19 cellular contexts compared by ENCODE assay signal in the genomic region with DNA sequence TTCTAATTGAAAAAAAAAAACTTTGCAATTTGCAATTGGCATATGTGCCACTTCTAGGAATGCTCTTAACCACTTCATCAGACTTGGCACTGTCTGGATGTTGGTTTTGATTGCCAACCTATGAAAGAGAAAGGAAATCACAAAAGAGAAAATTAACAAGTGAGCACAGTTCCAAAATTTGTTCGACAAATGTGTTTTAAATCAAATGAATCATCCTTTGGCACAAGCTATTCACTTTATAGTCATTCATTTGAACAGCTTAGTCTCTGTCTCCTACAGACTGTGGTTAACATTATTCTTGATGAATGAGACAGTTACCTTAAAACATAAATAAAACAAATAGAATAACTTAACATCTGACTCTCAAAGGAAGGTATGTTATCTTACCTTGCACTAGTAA.
DNase-seq lines count a peak whose midpoint lies in the region; ATAC-seq and TF ChIP-seq lines count a peak whose summit lies in the region.
"Had no signal": no experiment of that assay in that cellular context is flagged by ENCODE, and none has a peak within 500 bp of the region (broad histone marks: within the 10 kb centered on the region; RNA-seq: fewer than 3 reads in every experiment).

No MANE protein-coding gene starts in this region.

- no peaks in the 10 kb centered on the region for H3K36me3 ChIP-seq in PC-3 (ENCODE audit: low read depth, low read length)
- H3K36me3 ChIP-seq in suprapubic skin = no peaks in the 10 kb centered on the region
- H3K36me3 ChIP-seq in mucosa of descending colon (ENCODE audit: low read depth) = no peaks in the 10 kb centered on the region
- H3K36me3 ChIP-seq: lower lobe of right lung, neutrophil, spleen had no signal

- no peak overlapping the region for H3K4me2 ChIP-seq in PC-3 (ENCODE audit: low read length)
- H3K4me2 ChIP-seq: BLaER1 treated with 17β-estradiol and CSF1 and Interleukin-3, amounts not matched to agents 10 nM and 100 nM had no signal

- H3K27ac ChIP-seq in PC-3 (ENCODE audit: low read length) = no peak overlapping the region
- H3K27ac ChIP-seq in suprapubic skin = no peak overlapping the region
- H3K27ac ChIP-seq: 22Rv1; BLaER1 treated with 17β-estradiol and CSF1 and Interleukin-3, amounts not matched to agents 10 nM and 100 nM; lower lobe of right lung; neutrophil; spleen had no signal

- no peaks in the 10 kb centered on the region for H3F3A ChIP-seq in PC-3 (ENCODE audit: low read length, unreplicated experiment)

- H3K79me2 ChIP-seq in PC-3 (ENCODE audit: low read length) = no peaks in the 10 kb centered on the region

- peak; percentile 42 for DNase-seq in NCI-H1105 treated with DMSO at 0.1 percent for 48 hours (lab: John Stamatoyannopoulos, UW)
- no peak for DNase-seq in NCI-H1105 (lab: John Stamatoyannopoulos, UW)
- peak; percentile 57 for DNase-seq in PC-3
- peak; percentile 23 for DNase-seq in epidermal melanocyte (ENCODE audit: insufficient read length, low spot score)
- DNase-seq in sciatic nerve (ENCODE audit: low spot score) = no peak
- no peak for DNase-seq in suprapubic skin (ENCODE audit: low spot score in 2 of 2)
- DNase-seq in mucosa of descending colon = no peak
- DNase-seq: activated naive CD4-positive, alpha-beta T cell treated with anti-CD3 and anti-CD28 coated beads, Interleukin-2, amount 10 ng/mL, durations not matched to agents 7 days and 5 days; activated T-cell treated with anti-CD3 and anti-CD28 coated beads, Interleukin-2, amount 50 U/mL, for 48 hours; aorta; Calu3; lower lobe of right lung; NCI-H1694 treated with DMSO at 0.1 percent for 48 hours; RPMI8226; spleen had no signal

- no peaks in the 10 kb centered on the region for H3K9me2 ChIP-seq in PC-3 (replicated peaks; ENCODE audit: low read length)

- no peak overlapping the region for H3K9ac ChIP-seq in PC-3 (ENCODE audit: low read length)
- H3K9ac ChIP-seq: BLaER1 treated with 17β-estradiol and CSF1 and Interleukin-3, amounts not matched to agents 10 nM and 100 nM had no signal

- POLR2A ChIA-PET in PC-3 (lab: Charles Lee; ENCODE audit: unreplicated experiment) = no interaction called here

- no peak overlapping the region for H3K4me3 ChIP-seq in PC-3 (ENCODE audit: low read length)
- H3K4me3 ChIP-seq in suprapubic skin = no peak overlapping the region
- H3K4me3 ChIP-seq in mucosa of descending colon = no peak overlapping the region
- H3K4me3 ChIP-seq: BLaER1 treated with 17β-estradiol and CSF1 and Interleukin-3, amounts not matched to agents 10 nM and 100 nM; lower lobe of right lung; spleen had no signal

- no peak overlapping the region for H2AFZ ChIP-seq in PC-3 (ENCODE audit: low read length)

- no peaks in the 10 kb centered on the region for H3K27me3 ChIP-seq in PC-3 (ENCODE audit: low read length)
- no peaks in the 10 kb centered on the region for H3K27me3 ChIP-seq in suprapubic skin
- H3K27me3 ChIP-seq: BLaER1 treated with 17β-estradiol and CSF1 and Interleukin-3, amounts not matched to agents 10 nM and 100 nM; neutrophil; spleen had no signal

- intact Hi-C loops in PC-3 (cut with micrococcal nuclease) = no loop called here
- intact Hi-C loops in sciatic nerve (cut with DNase I) = loop anchor here (10.0 kb wide), 1 partner anchor 48 kb away; no protein-coding TSS in a partner anchor
- intact Hi-C loops in mucosa of descending colon (cut with DNase I, micrococcal nuclease) = no loop called here

- WGBS in suprapubic skin = 28% methylated on average over 1 of the region's 1 CpG

- no TSS peak for BruUV-seq in PC-3 (replicated peaks; lab: Mats Ljungman, UMichigan)

- no peaks in the 10 kb centered on the region for H4K20me1 ChIP-seq in PC-3 (ENCODE audit: low read length)
- H4K20me1 ChIP-seq: BLaER1 treated with 17β-estradiol and CSF1 and Interleukin-3, amounts not matched to agents 10 nM and 100 nM had no signal

- ATAC-seq in PC-3 (peak; percentile 62), sciatic nerve (peak; percentile 59), mucosa of descending colon (no peak), HG02852 (IDR thresholded peaks at IDR 0.05; ENCODE audit: unreplicated experiment) (no peak)
- ATAC-seq: lower lobe of right lung had no signal

- TF ChIP-seq CTCF in PC-3 (conservative IDR thresholded peaks at IDR 0.05; ENCODE audit: low read depth, low read length) = no peak
- TF ChIP-seq CTCF in suprapubic skin (IDR thresholded peaks at IDR 0.05) = no peak
- TF ChIP-seq CTCF in mucosa of descending colon (IDR thresholded peaks at IDR 0.05) = no peak

- CTCF ChIA-PET in PC-3 (lab: Charles Lee) = no interaction called here

- TF ChIP-seq POLR2A in suprapubic skin (IDR thresholded peaks at IDR 0.05) = no peak

- H3K4me1 ChIP-seq in PC-3 (ENCODE audit: insufficient read depth, low read length) (no peaks in the 10 kb centered on the region), suprapubic skin (no peaks in the 10 kb centered on the region), mucosa of descending colon (ENCODE audit: low read depth) (no peaks in the 10 kb centered on the region)
- H3K4me1 ChIP-seq: lower lobe of right lung, spleen had no signal

- H3K9me3 ChIP-seq in PC-3 (ENCODE audit: low read length) (no peaks in the 10 kb centered on the region), suprapubic skin (no peaks in the 10 kb centered on the region), mucosa of descending colon (no peaks in the 10 kb centered on the region)
- H3K9me3 ChIP-seq: lower lobe of right lung, neutrophil had no signal

- no peak for TF ChIP-seq EP300 in suprapubic skin (IDR thresholded peaks at IDR 0.05)

Comparison
In these comparisons a context has a peak if more than half of its experiments do, and no peak if none do; other contexts are left out.
1. DNase-seq: peak in NCI-H1105 treated with DMSO at 0.1 percent for 48 hours (single experiment), PC-3 (single experiment) and epidermal melanocyte (single experiment); none in NCI-H1105 (single experiment), sciatic nerve (single experiment), suprapubic skin (0 of 2) and mucosa of descending colon (0 of 3).
2. ATAC-seq: peak in PC-3 (single experiment) and sciatic nerve (single experiment); none in mucosa of descending colon (single experiment) and HG02852 (single experiment).